21 cellular contexts compared by ENCODE assay signal in the genomic region with DNA sequence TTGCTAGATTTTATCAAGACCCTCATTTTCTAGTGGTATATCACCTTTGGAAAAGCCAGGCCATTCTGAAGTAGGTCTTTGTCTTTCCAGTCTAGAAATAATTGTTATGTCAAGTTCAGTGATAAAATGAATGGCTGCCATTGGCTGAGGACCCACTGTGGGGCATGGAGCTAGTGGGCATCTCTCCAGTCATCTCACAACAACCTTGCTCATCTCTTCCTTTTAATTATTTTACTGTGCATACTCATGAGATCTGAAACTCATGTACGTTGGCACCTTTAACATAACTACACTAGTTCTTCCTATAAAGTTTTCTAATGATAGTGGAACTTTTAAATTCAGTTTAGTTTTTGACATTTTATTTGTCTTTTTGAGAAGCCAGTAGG.
"Had no signal": no experiment of that assay in that cellular context is flagged by ENCODE, and none has a peak within 500 bp of the region (broad histone marks: within the 10 kb centered on the region; RNA-seq: fewer than 3 reads in every experiment).

No MANE protein-coding gene starts in this region.

- H3K27me3 ChIP-seq: esophagus muscularis mucosa, gastroesophageal sphincter, heart right ventricle, right atrium auricular region, SJSA1, upper lobe of right lung had no signal

- H3K4me3 ChIP-seq: esophagus muscularis mucosa, gastroesophageal sphincter, heart right ventricle, mucosa of descending colon, prostate gland, right atrium auricular region, SJSA1, thoracic aorta, upper lobe of right lung had no signal

- DNase-seq: activated effector memory CD4-positive, alpha-beta T cell treated with anti-CD3 and anti-CD28 coated beads, Interleukin-2, amount 50 U/mL, for 16 hours; amniotic stem cell; effector memory CD4-positive, alpha-beta T cell; heart right ventricle; immature natural killer cell; mucosa of descending colon; naive B cell; stimulated activated CD4-positive, alpha-beta T cell treated with anti-CD3 and anti-CD28 coated beads, Interleukin-12 subunit alpha, Interleukin-12 subunit beta, amount 100 ng/mL, for 4 hours; T-helper 17 cell; upper lobe of right lung; WERI-Rb-1 had no signal

- H3K4me1 Mint-ChIP-seq: immature natural killer cell, memory B cell, T-helper 17 cell had no signal

- H3K36me3 Mint-ChIP-seq: activated naive CD4-positive, alpha-beta T cell treated with anti-CD3 and anti-CD28 coated beads, Interleukin-2, amount 50 U/mL, for 72 hours; immature natural killer cell; memory B cell; naive B cell had no signal

- H3K27ac ChIP-seq: esophagus muscularis mucosa, gastroesophageal sphincter, heart right ventricle, prostate gland, right atrium auricular region, SJSA1, thoracic aorta, upper lobe of right lung, WERI-Rb-1 had no signal

- H3K4me1 ChIP-seq: prostate gland, upper lobe of right lung had no signal

- H3K4me3 Mint-ChIP-seq: dendritic cell treated with granulocyte-macrophage colony-stimulating factor and Interleukin-4, amounts not matched to agents 40 ng/mL and 50 ng/mL, for 4 days; immature natural killer cell; memory B cell; naive B cell; neural crest cell; T-helper 17 cell had no signal

- H3K9me3 ChIP-seq: esophagus muscularis mucosa, gastroesophageal sphincter, heart right ventricle, mucosa of descending colon, prostate gland, right atrium auricular region, SJSA1, thoracic aorta, upper lobe of right lung had no signal

- ATAC-seq: gastroesophageal sphincter, heart right ventricle, mucosa of descending colon, T-helper 17 cell, upper lobe of right lung had no signal

- H3K27ac Mint-ChIP-seq: activated naive CD4-positive, alpha-beta T cell treated with anti-CD3 and anti-CD28 coated beads, Interleukin-2, amount 50 U/mL, for 72 hours; dendritic cell treated with granulocyte-macrophage colony-stimulating factor and Interleukin-4, amounts not matched to agents 40 ng/mL and 50 ng/mL, for 4 days; immature natural killer cell; memory B cell; naive B cell; T-helper 17 cell had no signal

- H3K27me3 Mint-ChIP-seq: dendritic cell treated with granulocyte-macrophage colony-stimulating factor and Interleukin-4, amounts not matched to agents 40 ng/mL and 50 ng/mL, for 4 days; memory B cell; naive B cell; T-helper 17 cell had no signal

- H3K36me3 ChIP-seq: esophagus muscularis mucosa, gastroesophageal sphincter, heart right ventricle, prostate gland, right atrium auricular region, SJSA1, thoracic aorta, upper lobe of right lung, WERI-Rb-1 had no signal

- H3K9me3 Mint-ChIP-seq: dendritic cell treated with granulocyte-macrophage colony-stimulating factor and Interleukin-4, amounts not matched to agents 40 ng/mL and 50 ng/mL, for 4 days; memory B cell; naive B cell had no signal
